Comparison of ENCODE assay signal across 15 cellular contexts in the genomic region with DNA sequence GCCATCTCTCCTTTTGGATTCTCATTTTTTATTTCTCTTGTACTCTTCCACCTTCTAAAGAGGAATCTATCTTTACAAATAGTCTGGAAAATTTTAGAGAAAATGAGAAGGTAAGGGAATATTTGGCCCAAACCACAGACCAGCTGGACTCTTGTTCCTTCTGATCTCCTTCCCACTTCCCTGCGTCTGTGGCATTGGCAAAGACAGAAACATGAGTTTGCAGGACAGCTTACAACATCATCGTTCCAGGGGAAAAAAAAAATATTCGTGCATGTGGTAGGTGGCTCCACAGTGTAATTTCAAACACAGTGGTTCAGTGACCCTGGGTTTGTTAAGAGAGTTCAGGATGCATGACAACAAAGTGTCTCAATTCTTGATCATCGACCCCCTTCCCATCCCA.
DNase-seq lines count a peak whose midpoint lies in the region; ATAC-seq and TF ChIP-seq lines count a peak whose summit lies in the region.
"Had no signal": no experiment of that assay in that cellular context is flagged by ENCODE, and none has a peak within 500 bp of the region (broad histone marks: within the 10 kb centered on the region; RNA-seq: fewer than 3 reads in every experiment).

No MANE protein-coding gene starts in this region.

- TF ChIP-seq POLR2A in gastroesophageal sphincter (IDR thresholded peaks at IDR 0.05) (no peak), breast epithelium (IDR thresholded peaks at IDR 0.05) (no peak)

- 54 to 59% methylated on average over 2 to 3 of the region's 4 CpGs for WGBS in gastroesophageal sphincter (ENCODE audit: low coverage in 1 of 2), 2 donors

- TF ChIP-seq CTCF in gastroesophageal sphincter (IDR thresholded peaks at IDR 0.05) (no peak), upper lobe of right lung (IDR thresholded peaks at IDR 0.05) (no peak), breast epithelium (IDR thresholded peaks at IDR 0.05) (no peak)

- TF ChIP-seq EP300 in gastroesophageal sphincter (IDR thresholded peaks at IDR 0.05), result no peak

- H3K4me3 ChIP-seq in gastroesophageal sphincter, result no peak overlapping the region
- H3K4me3 ChIP-seq in upper lobe of right lung, result no peak overlapping the region
- no peak overlapping the region for H3K4me3 ChIP-seq in breast epithelium
- H3K4me3 ChIP-seq: BLaER1, HAP-1 had no signal

- H3K36me3 ChIP-seq in gastroesophageal sphincter (no peaks in the 10 kb centered on the region), upper lobe of right lung (no peaks in the 10 kb centered on the region), breast epithelium (no peaks in the 10 kb centered on the region)
- H3K36me3 ChIP-seq: BLaER1, HAP-1 had no signal

- intact Hi-C loops in upper lobe of right lung (cut with DNase I), result no loop called here
- intact Hi-C loops in breast epithelium (cut with DNase I; ENCODE audit: low total_unique reads), result no loop called here

- no peaks in the 10 kb centered on the region for H3K27me3 ChIP-seq in gastroesophageal sphincter
- H3K27me3 ChIP-seq in upper lobe of right lung, result no peaks in the 10 kb centered on the region
- H3K27me3 ChIP-seq in breast epithelium, result no peaks in the 10 kb centered on the region
- H3K27me3 ChIP-seq: BLaER1 had no signal

- H3K9me3 ChIP-seq in gastroesophageal sphincter (no peaks in the 10 kb centered on the region), upper lobe of right lung (no peaks in the 10 kb centered on the region), breast epithelium (no peaks in the 10 kb centered on the region)
- H3K9me3 ChIP-seq: BLaER1, HAP-1 had no signal

- DNase-seq in H4 (ENCODE audit: low spot score), result peak; percentile 13
- peak; percentile 62 for DNase-seq in NCI-H446 treated with DMSO at 0.1 percent for 48 hours (lab: John Stamatoyannopoulos, UW)
- DNase-seq in upper lobe of right lung, result no peak
- DNase-seq in breast epithelium (ENCODE audit: low spot score in 2 of 2), result no peak
- no peak for DNase-seq in anterior cingulate cortex (lab: John Stamatoyannopoulos, UW)
- no peak for DNase-seq in NCI-H2029 treated with DMSO at 0.1 percent for 48 hours (lab: John Stamatoyannopoulos, UW)
- DNase-seq: ACHN; AML-193; CD4-positive, alpha-beta memory T cell; DMS79 treated with DMSO at 0.1 percent for 48 hours; GF-D8 had no signal

- H3K4me1 ChIP-seq in gastroesophageal sphincter (no peaks in the 10 kb centered on the region), upper lobe of right lung (no peaks in the 10 kb centered on the region), breast epithelium (no peaks in the 10 kb centered on the region)
- H3K4me1 ChIP-seq: BLaER1, HAP-1 had no signal

- H3K27ac ChIP-seq in gastroesophageal sphincter (no peak overlapping the region), upper lobe of right lung (no peak overlapping the region), breast epithelium (no peak overlapping the region)
- H3K27ac ChIP-seq: BLaER1, HL-60 had no signal

- ATAC-seq in gastroesophageal sphincter (peak; percentile 34), upper lobe of right lung (peak; percentile 42)

Comparison
In these comparisons a context has a peak if more than half of its experiments do, and no peak if none do; other contexts are left out.
1. DNase-seq: peak in H4 (single experiment) and NCI-H446 treated with DMSO at 0.1 percent for 48 hours (single experiment); none in upper lobe of right lung (single experiment), breast epithelium (0 of 2), anterior cingulate cortex (0 of 58) and NCI-H2029 treated with DMSO at 0.1 percent for 48 hours (single experiment).